In the genomic region with DNA sequence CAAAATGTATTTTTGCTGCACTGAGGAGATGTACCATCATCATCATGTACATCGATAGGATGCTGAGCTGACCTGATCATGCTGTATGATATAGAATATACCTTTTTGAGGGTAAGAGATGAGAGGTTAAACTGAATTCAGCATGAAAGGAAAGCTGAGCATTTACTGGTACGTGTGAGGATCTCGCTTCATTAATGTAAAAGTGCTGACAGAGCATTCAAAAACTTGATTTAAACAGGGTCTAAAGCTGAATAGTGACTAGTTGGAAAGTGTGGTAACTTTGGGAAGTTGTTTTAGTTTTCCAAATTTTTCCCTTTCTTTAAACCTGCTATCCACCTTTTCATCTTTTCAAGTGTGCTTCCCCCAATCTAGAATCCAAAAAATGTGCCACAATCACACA, we compare ENCODE assay signal across 1 cellular context.
A peak's percentile ranks its signal among the peaks of the same experiment; 100 is the strongest.
TF ChIP-seq lines count a peak whose summit lies in the region.

No MANE protein-coding gene starts in this region.

TF ChIP-seq in HepG2, 621 proteins besides CTCF, POLR2A, EP300 and RAD21:
- TF ChIP-seq MAFK (conservative IDR thresholded peaks at IDR 0.05 in 1 of 2, IDR thresholded peaks at IDR 0.05 in 1 of 2; ENCODE audit: low read length in 2 of 2) (peak; percentile 61 to 82; a peak in 3 of 4 replicates), MAFF (IDR thresholded peaks at IDR 0.05; ENCODE audit: low read depth, low read length) (peak; percentile 75), RELA (CRISPR knock-in tag; IDR thresholded peaks at IDR 0.05) (no peak)
